1 cellular context compared by ENCODE assay signal in the genomic region with DNA sequence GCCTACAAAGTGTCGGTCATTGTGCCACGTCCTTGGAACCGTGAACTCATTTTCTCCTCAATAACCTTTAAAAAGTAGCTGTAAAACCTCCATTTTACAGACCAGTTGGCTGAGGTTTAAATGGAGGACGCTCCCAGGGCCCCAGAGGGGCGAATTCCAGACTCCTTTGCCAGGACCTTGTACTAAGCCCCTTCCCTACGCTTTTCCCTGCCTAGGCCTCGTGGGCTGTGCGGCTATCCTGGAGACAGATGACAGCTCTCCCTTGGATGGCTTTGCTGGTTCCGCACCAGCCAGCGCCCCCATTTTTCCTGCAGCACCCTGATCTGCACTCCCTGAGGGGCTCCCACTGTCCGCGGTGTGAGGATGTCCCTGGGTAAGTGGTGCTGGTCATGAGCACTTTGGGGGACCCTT.
TF ChIP-seq lines count a peak whose summit lies in the region.

No MANE protein-coding gene starts in this region.

TF ChIP-seq in H1, 55 proteins besides CTCF, POLR2A, EP300 and RAD21:
- TF ChIP-seq YY1 (IDR thresholded peaks at IDR 0.05; ENCODE audit: low read depth, low read length) = no peak; the same call in 1 of the 2 replicates
- no peak for TF ChIP-seq BRCA1 (IDR thresholded peaks at IDR 0.05; ENCODE audit: low read depth, low read length)
- no peak for TF ChIP-seq EGR1 (IDR thresholded peaks at IDR 0.05; ENCODE audit: borderline replicate concordance, low read depth, low read length)
- TF ChIP-seq, protein P1, sequence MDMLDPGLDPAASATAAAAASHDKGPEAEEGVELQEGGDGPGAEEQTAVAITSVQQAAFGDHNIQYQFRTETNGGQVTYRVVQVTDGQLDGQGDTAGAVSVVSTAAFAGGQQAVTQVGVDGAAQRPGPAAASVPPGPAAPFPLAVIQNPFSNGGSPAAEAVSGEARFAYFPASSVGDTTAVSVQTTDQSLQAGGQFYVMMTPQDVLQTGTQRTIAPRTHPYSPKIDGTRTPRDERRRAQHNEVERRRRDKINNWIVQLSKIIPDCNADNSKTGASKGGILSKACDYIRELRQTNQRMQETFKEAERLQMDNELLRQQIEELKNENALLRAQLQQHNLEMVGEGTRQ (IDR thresholded peaks at IDR 0.05; ENCODE audit: low read length) = no peak
- TF ChIP-seq KDM1A (IDR thresholded peaks at IDR 0.05; ENCODE audit: borderline replicate concordance, low read length) = no peak
- no peak for TF ChIP-seq SP1 (IDR thresholded peaks at IDR 0.05; ENCODE audit: low read depth, low read length)
